In the genomic region with DNA sequence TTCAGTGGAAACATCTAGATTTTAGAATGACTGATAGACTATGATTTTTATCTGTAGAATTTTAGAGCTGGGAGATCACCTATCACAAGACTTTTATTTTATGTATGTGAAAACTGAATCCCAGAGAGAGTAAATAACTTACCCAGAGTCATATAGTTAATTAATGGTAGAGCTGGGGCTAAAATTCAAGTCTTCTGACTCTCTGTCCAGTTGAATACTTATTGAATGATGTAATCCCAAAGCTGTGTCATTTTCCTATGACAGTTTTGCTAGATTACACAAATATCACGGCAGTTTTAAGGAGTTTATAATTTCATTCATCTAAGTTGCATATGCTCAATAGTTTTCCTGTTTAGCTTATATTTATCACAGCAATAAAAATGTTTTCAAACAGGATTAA, we compare ENCODE assay signal across 28 cellular contexts. TPM values are rescaled to one million over a fixed set of nuclear protein-coding genes. Genes with fewer than 3 reads are reported as not detected.
"Had no signal": no experiment of that assay in that cellular context is flagged by ENCODE, and none has a peak within 500 bp of the region (broad histone marks: within the 10 kb centered on the region; RNA-seq: fewer than 3 reads in every experiment).

No MANE protein-coding gene starts in this region.

- ATAC-seq: activated CD8-positive, alpha-beta T cell treated with anti-CD3 and anti-CD28 coated beads, Interleukin-2, amount 10 ng/mL, durations not matched to agents 7 days and 5 days; activated naive CD8-positive, alpha-beta T cell treated with anti-CD3 and anti-CD28 coated beads, Interleukin-2, amount 50 U/mL, for 24 hours; heart right ventricle; left ventricle myocardium superior; natural killer cell treated with Interleukin-12 subunit alpha and Interleukin-12 subunit beta and Interleukin-15 and Interleukin-18, amount 100 ng/mL, for 72 hours; right lobe of liver; stimulated activated effector memory CD8-positive, alpha-beta T cell treated with anti-CD3 and anti-CD28 coated beads, Interleukin-12 subunit alpha, Interleukin-12 subunit beta, amount 100 ng/mL, for 72 hours; stimulated activated naive CD8-positive, alpha-beta T cell treated with anti-CD3 and anti-CD28 coated beads, Interleukin-15, amount 100 ng/mL, for 72 hours; T-cell had no signal

- H3K9me3 Mint-ChIP-seq: activated naive CD8-positive, alpha-beta T cell treated with anti-CD3 and anti-CD28 coated beads, Interleukin-2, amount 50 U/mL, for 24 hours; activated T-helper 1 cell treated with anti-CD3 and anti-CD28 coated beads, Interleukin-12 subunit alpha, Interleukin-12 subunit beta, Interleukin-2, Interleukin-4 antibody, amounts not matched to agents 30 ng/mL and 10 ng/mL and 1 ng/mL, durations not matched to agents 14 hours and 24 hours and 36 hours; natural killer cell treated with Interleukin-12 subunit alpha and Interleukin-12 subunit beta and Interleukin-15 and Interleukin-18, amount 100 ng/mL, for 72 hours; stimulated activated naive CD8-positive, alpha-beta T cell treated with anti-CD3 and anti-CD28 coated beads, Interleukin-15, amount 100 ng/mL, for 72 hours; T-cell; T-helper 2 cell treated with Interferon-gamma antibody and Interleukin-4, amounts not matched to agents 5 μg/mL and 100 μg/mL, for 36 hours had no signal

- FAIRE-seq: TTC549 had no signal

- H3K27me3 ChIP-seq: brain microvascular endothelial cell, ovary, tibial artery had no signal

- H3K4me3 ChIP-seq: coronary artery, heart right ventricle, ovary, right lobe of liver, skin epidermis, tibial artery had no signal

- H3K27me3 Mint-ChIP-seq: activated naive CD8-positive, alpha-beta T cell treated with anti-CD3 and anti-CD28 coated beads, Interleukin-2, amount 50 U/mL, for 24 hours; stimulated activated naive CD8-positive, alpha-beta T cell treated with anti-CD3 and anti-CD28 coated beads, Interleukin-15, amount 100 ng/mL, for 72 hours had no signal

- H3K36me3 ChIP-seq: brain microvascular endothelial cell, heart right ventricle, neutrophil, ovary, right lobe of liver, tibial artery, WERI-Rb-1 had no signal

- H3K9me3 ChIP-seq: heart right ventricle, neutrophil, ovary, right lobe of liver, tibial artery had no signal

- H3K4me3 Mint-ChIP-seq: activated CD8-positive, alpha-beta T cell treated with anti-CD3 and anti-CD28 coated beads, Interleukin-2, amount 10 ng/mL, durations not matched to agents 7 days and 5 days; activated naive CD8-positive, alpha-beta T cell treated with anti-CD3 and anti-CD28 coated beads, Interleukin-2, amount 50 U/mL, for 24 hours; activated T-helper 1 cell treated with anti-CD3 and anti-CD28 coated beads, Interleukin-12 subunit alpha, Interleukin-12 subunit beta, Interleukin-2, Interleukin-4 antibody, amounts not matched to agents 30 ng/mL and 10 ng/mL and 1 ng/mL, durations not matched to agents 14 hours and 24 hours and 36 hours; natural killer cell treated with Interleukin-12 subunit alpha and Interleukin-12 subunit beta and Interleukin-15 and Interleukin-18, amount 100 ng/mL, for 72 hours; stimulated activated effector memory CD8-positive, alpha-beta T cell treated with anti-CD3 and anti-CD28 coated beads, Interleukin-12 subunit alpha, Interleukin-12 subunit beta, amount 100 ng/mL, for 72 hours; stimulated activated naive CD8-positive, alpha-beta T cell treated with anti-CD3 and anti-CD28 coated beads, Interleukin-15, amount 100 ng/mL, for 72 hours; T-cell; T-helper 2 cell treated with Interferon-gamma antibody and Interleukin-4, amounts not matched to agents 5 μg/mL and 100 μg/mL, for 36 hours had no signal

- H3K27ac Mint-ChIP-seq: activated CD8-positive, alpha-beta T cell treated with anti-CD3 and anti-CD28 coated beads, Interleukin-2, amount 10 ng/mL, durations not matched to agents 7 days and 5 days; activated naive CD8-positive, alpha-beta T cell treated with anti-CD3 and anti-CD28 coated beads, Interleukin-2, amount 50 U/mL, for 24 hours; activated T-helper 1 cell treated with anti-CD3 and anti-CD28 coated beads, Interleukin-12 subunit alpha, Interleukin-12 subunit beta, Interleukin-2, Interleukin-4 antibody, amounts not matched to agents 30 ng/mL and 10 ng/mL and 1 ng/mL, durations not matched to agents 14 hours and 24 hours and 36 hours; natural killer cell treated with Interleukin-12 subunit alpha and Interleukin-12 subunit beta and Interleukin-15 and Interleukin-18, amount 100 ng/mL, for 72 hours; stimulated activated effector memory CD8-positive, alpha-beta T cell treated with anti-CD3 and anti-CD28 coated beads, Interleukin-12 subunit alpha, Interleukin-12 subunit beta, amount 100 ng/mL, for 72 hours; stimulated activated naive CD8-positive, alpha-beta T cell treated with anti-CD3 and anti-CD28 coated beads, Interleukin-15, amount 100 ng/mL, for 72 hours; T-cell; T-helper 2 cell treated with Interferon-gamma antibody and Interleukin-4, amounts not matched to agents 5 μg/mL and 100 μg/mL, for 36 hours had no signal

- H3K4me1 ChIP-seq: heart right ventricle, right lobe of liver, tibial artery had no signal

- H3K4me1 Mint-ChIP-seq: activated naive CD8-positive, alpha-beta T cell treated with anti-CD3 and anti-CD28 coated beads, Interleukin-2, amount 50 U/mL, for 24 hours; stimulated activated effector memory CD8-positive, alpha-beta T cell treated with anti-CD3 and anti-CD28 coated beads, Interleukin-12 subunit alpha, Interleukin-12 subunit beta, amount 100 ng/mL, for 72 hours; stimulated activated naive CD8-positive, alpha-beta T cell treated with anti-CD3 and anti-CD28 coated beads, Interleukin-15, amount 100 ng/mL, for 72 hours; T-cell had no signal

- H3K27ac ChIP-seq: brain microvascular endothelial cell, coronary artery, epithelial cell of prostate, heart right ventricle, neutrophil, ovary, right lobe of liver, skin epidermis, tibial artery, WERI-Rb-1 had no signal

- H3K36me3 Mint-ChIP-seq: natural killer cell treated with Interleukin-12 subunit alpha and Interleukin-12 subunit beta and Interleukin-15 and Interleukin-18, amount 100 ng/mL, for 72 hours; stimulated activated effector memory CD8-positive, alpha-beta T cell treated with anti-CD3 and anti-CD28 coated beads, Interleukin-12 subunit alpha, Interleukin-12 subunit beta, amount 100 ng/mL, for 72 hours; T-cell had no signal

- DNase-seq: activated CD4-positive, alpha-beta T cell treated with anti-CD3 and anti-CD28 coated beads, Interleukin-2, amount 50 U/mL, for 1 hour; activated CD4-positive, CD25-positive, alpha-beta regulatory T cell treated with anti-CD3 and anti-CD28 coated beads, Interleukin-2, amount 50 U/mL, for 72 hours; activated CD8-positive, alpha-beta T cell treated with anti-CD3 and anti-CD28 coated beads, Interleukin-2, amount 10 ng/mL, durations not matched to agents 7 days and 5 days; activated gamma-delta T cell; activated naive CD4-positive, alpha-beta T cell treated with anti-CD3 and anti-CD28 coated beads, Interleukin-2, amount 50 U/mL, for 16 hours; activated naive CD8-positive, alpha-beta T cell treated with anti-CD3 and anti-CD28 coated beads, Interleukin-2, amount 50 U/mL, for 24 hours; aorta; brain microvascular endothelial cell; central memory CD4-positive, alpha-beta T cell; heart right ventricle; left ventricle myocardium superior; mammary epithelial cell; ovary; right lobe of liver; stimulated activated CD4-positive, alpha-beta T cell treated with anti-CD3 and anti-CD28 coated beads, Interleukin-1b, Interleukin-23, amount 100 ng/mL, for 48 hours; stimulated activated naive CD8-positive, alpha-beta T cell treated with anti-CD3 and anti-CD28 coated beads, Interleukin-15, amount 100 ng/mL, for 72 hours; T-cell; tibial artery; WERI-Rb-1 had no signal

RNA-seq across cellular contexts. Expression of a gene that starts 6.7 kb away (rescaled TPM):
- total RNA-seq: activated CD8-positive, alpha-beta T cell treated with anti-CD3 and anti-CD28 coated beads, Interleukin-2, amount 10 ng/mL, durations not matched to agents 7 days and 5 days; activated T-helper 1 cell treated with anti-CD3 and anti-CD28 coated beads, Interleukin-12 subunit alpha, Interleukin-12 subunit beta, Interleukin-2, Interleukin-4 antibody, amounts not matched to agents 30 ng/mL and 10 ng/mL and 1 ng/mL, durations not matched to agents 14 hours and 24 hours and 36 hours; natural killer cell treated with Interleukin-12 subunit alpha and Interleukin-12 subunit beta and Interleukin-15 and Interleukin-18, amount 100 ng/mL, for 72 hours had no signal
